Comparison of ENCODE assay signal across 22 cellular contexts in the genomic region with DNA sequence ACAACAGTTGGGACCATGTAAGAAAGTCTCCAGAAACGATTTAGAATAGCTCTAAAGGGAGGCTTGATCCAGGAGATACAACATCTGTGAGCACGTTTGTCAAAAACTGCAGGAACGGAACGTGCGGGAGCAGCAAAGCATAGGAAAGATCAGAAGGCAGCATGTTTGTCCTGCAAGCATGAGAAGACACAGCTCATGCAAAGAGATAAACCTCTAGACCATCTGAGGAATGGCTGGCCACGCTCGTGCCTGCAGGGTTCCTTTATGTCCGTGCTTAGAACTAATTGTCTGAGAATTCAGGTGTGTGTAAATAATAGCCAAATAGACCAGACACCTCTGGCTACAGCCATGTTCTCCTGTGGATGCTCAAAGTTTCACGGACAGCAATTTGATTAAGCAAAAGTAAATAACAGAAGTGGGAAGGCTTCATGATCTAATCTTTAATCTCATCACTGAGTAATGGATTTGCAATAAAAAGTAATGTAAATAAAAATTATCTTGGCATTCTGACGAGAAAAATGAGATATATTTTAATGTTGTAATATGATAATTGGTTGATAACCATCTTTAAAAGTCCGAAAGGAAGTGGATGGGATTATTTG.
DNase-seq lines count a peak whose midpoint lies in the region; ATAC-seq and TF ChIP-seq lines count a peak whose summit lies in the region.
"Had no signal": no experiment of that assay in that cellular context is flagged by ENCODE, and none has a peak within 500 bp of the region (broad histone marks: within the 10 kb centered on the region; RNA-seq: fewer than 3 reads in every experiment).

No MANE protein-coding gene starts in this region.

- ATAC-seq in HG02973 (IDR thresholded peaks at IDR 0.05; ENCODE audit: unreplicated experiment) = no peak
- ATAC-seq: GM12878, HepG2, K562 had no signal

- H3K4me2 ChIP-seq in SK-N-SH (no peak overlapping the region), trophoblast cell (ENCODE audit: low read length) (no peak overlapping the region)

- H4K8ac ChIP-seq in trophoblast cell (ENCODE audit: low read depth, low read length) = no peak overlapping the region

- no peaks in the 10 kb centered on the region for H3K9me3 ChIP-seq in SK-N-SH
- no peaks in the 10 kb centered on the region for H3K9me3 ChIP-seq in trophoblast cell (ENCODE audit: insufficient read depth, low read depth, low read length)
- H3K9me3 ChIP-seq: Peyer's patch had no signal

- H3K27me3 ChIP-seq in SK-N-SH (ENCODE audit: insufficient read depth) (no peaks in the 10 kb centered on the region), trophoblast cell (ENCODE audit: insufficient read depth, low read length) (no peaks in the 10 kb centered on the region)
- H3K27me3 ChIP-seq: Peyer's patch had no signal

- H2AFZ ChIP-seq in SK-N-SH (ENCODE audit: low read depth) (no peak overlapping the region), trophoblast cell (ENCODE audit: insufficient read depth, low read length, poor library complexity) (no peak overlapping the region)

- no peak overlapping the region for H2BK5ac ChIP-seq in trophoblast cell (ENCODE audit: low read depth, low read length, poor library complexity)

- no peak overlapping the region for H3K4me3 ChIP-seq in LNCaP clone FGC (ENCODE audit: low read depth, low read length)
- H3K4me3 ChIP-seq in SK-N-SH (ENCODE audit: low read depth in 2 of 2, low read length in 1 of 2) = no peak overlapping the region; a peak in 1 of 4 replicates
- no peak overlapping the region for H3K4me3 ChIP-seq in trophoblast cell (ENCODE audit: low read depth, low read length)
- H3K4me3 ChIP-seq: GM12878, K562, Peyer's patch had no signal

- H3K14ac ChIP-seq in trophoblast cell (ENCODE audit: low read length) = no peak overlapping the region

- H3K27ac ChIP-seq in SK-N-SH (ENCODE audit: low read depth in 2 of 2, low read length in 1 of 2) = no peak overlapping the region
- H3K27ac ChIP-seq in trophoblast cell (ENCODE audit: low read depth, low read length) = no peak overlapping the region
- H3K27ac ChIP-seq: C4-2B, Peyer's patch had no signal

- H3K9ac ChIP-seq in SK-N-SH (no peak overlapping the region), trophoblast cell (ENCODE audit: low read length) (no peak overlapping the region)

- H3K79me1 ChIP-seq in trophoblast cell (ENCODE audit: low read length) = no peaks in the 10 kb centered on the region

- no peak overlapping the region for H3K23ac ChIP-seq in trophoblast cell (ENCODE audit: low read length)

- H3K18ac ChIP-seq in trophoblast cell (ENCODE audit: low read length) = no peak overlapping the region

- TF ChIP-seq EP300 in SK-N-SH (IDR thresholded peaks at IDR 0.05; ENCODE audit: borderline replicate concordance in 1 of 2, low read depth in 1 of 2, low read length in 1 of 2) = no peak; a peak in 1 of 4 replicates

- H3K4me1 ChIP-seq in SK-N-SH (ENCODE audit: control insufficient read depth in 1 of 2, insufficient read depth in 2 of 2, low read depth in 1 of 2, low read length in 1 of 2) (peaks cover 0 to 4% of the 10 kb centered on the region in 2 experiments; a peak in 2 of 4 replicates), trophoblast cell (ENCODE audit: control insufficient read depth in 1 of 2, insufficient read depth in 2 of 2, low read length in 2 of 2) (no peaks in the 10 kb centered on the region)
- H3K4me1 ChIP-seq: Peyer's patch had no signal

- no peaks in the 10 kb centered on the region for H3K79me2 ChIP-seq in SK-N-SH (ENCODE audit: insufficient read depth)
- no peaks in the 10 kb centered on the region for H3K79me2 ChIP-seq in trophoblast cell (ENCODE audit: control insufficient read depth, insufficient read depth, low read length, poor library complexity)

- WGBS in SK-N-SH (ENCODE audit: low lambda C conversion rate) = 2% methylated on average over 11 of the region's 11 CpGs
- WGBS in trophoblast cell (ENCODE audit: extremely low coverage, insufficient coverage, insufficient read length) = 100% methylated on average over 1 of the region's 11 CpGs

- POLR2A ChIA-PET in SK-N-SH (lab: Yijun Ruan, JAX) = no interaction called here

- peak; percentile 54 for DNase-seq in LNCaP clone FGC (ENCODE audit: low read depth)
- peak; percentile 86 for DNase-seq in NCI-H69 (lab: John Stamatoyannopoulos, UW)
- DNase-seq in SK-N-SH = no peak
- peak; percentile 48 to 52 for DNase-seq in trophoblast cell
- no peak for DNase-seq in NCI-H2107 (lab: John Stamatoyannopoulos, UW)
- DNase-seq in stimulated activated CD4-positive, alpha-beta T cell treated with anti-CD3 and anti-CD28 coated beads, Interleukin-2, amount 100 ng/mL, for 24 hours = no peak
- DNase-seq: ACHN; CD8-positive, alpha-beta memory T cell; DMS79 treated with DMSO at 0.1 percent for 48 hours; H7; MM.1S; NCI-H1048; NCI-H1417 treated with DMSO at 0.1 percent for 48 hours; NCI-H2029; NCI-H526 treated with DMSO at 0.1 percent for 48 hours; NK-92 treated with Interleukin-12 subunit alpha and Interleukin-12 subunit beta, amount 100 ng/mL, for 24 hours; Peyer's patch had no signal

- no peak overlapping the region for H4K91ac ChIP-seq in trophoblast cell (ENCODE audit: low read depth, low read length)

- H3K9me2 ChIP-seq in SK-N-SH = no peaks in the 10 kb centered on the region

- no peaks in the 10 kb centered on the region for H4K20me1 ChIP-seq in SK-N-SH (ENCODE audit: insufficient read depth)

- TF ChIP-seq RAD21 in SK-N-SH (IDR thresholded peaks at IDR 0.05; ENCODE audit: low read length) = no peak

- H3K4ac ChIP-seq in trophoblast cell (ENCODE audit: low read depth, low read length) = no peak overlapping the region

- no peak overlapping the region for H4K12ac ChIP-seq in trophoblast cell (ENCODE audit: low read depth, low read length)

- H2AK5ac ChIP-seq in trophoblast cell (ENCODE audit: low read length) = no peak overlapping the region

- CTCF ChIA-PET in SK-N-SH (lab: Yijun Ruan, JAX) = interaction anchor here (1.1 kb wide), 1 partner anchor 12 kb away, joined by 3 read pairs; no protein-coding TSS in a partner anchor

- TF ChIP-seq CTCF in LNCaP clone FGC (IDR thresholded peaks at IDR 0.05; ENCODE audit: control insufficient read depth, extremely low read depth, insufficient read depth) (no peak), SK-N-SH (IDR thresholded peaks at IDR 0.05) (no peak)

- H2BK120ac ChIP-seq in trophoblast cell (ENCODE audit: insufficient read depth, low read length, poor library complexity) = no peak overlapping the region

- H3K36me3 ChIP-seq in SK-N-SH (replicated peaks in 1 of 2; ENCODE audit: control insufficient read depth in 1 of 2, insufficient read depth in 2 of 2, low read length in 1 of 2) (no peaks in the 10 kb centered on the region), trophoblast cell (ENCODE audit: control insufficient read depth in 1 of 2, insufficient read depth in 2 of 2, low read length in 2 of 2) (no peaks in the 10 kb centered on the region)
- H3K36me3 ChIP-seq: Peyer's patch had no signal

- H2BK12ac ChIP-seq in trophoblast cell (ENCODE audit: low read length) = no peak overlapping the region

- no peaks in the 10 kb centered on the region for H3F3A ChIP-seq in SK-N-SH (replicated peaks; ENCODE audit: insufficient read depth)

TF ChIP-seq in SK-N-SH, 30 proteins besides CTCF, POLR2A, EP300 and RAD21:
- peak; percentile 69 for TF ChIP-seq GATA2 (CRISPR knock-in tag; IDR thresholded peaks at IDR 0.05)
- no peak for TF ChIP-seq MEF2A (IDR thresholded peaks at IDR 0.05; ENCODE audit: borderline replicate concordance, low read depth)
- no peak for TF ChIP-seq EZH2phosphoT487 (IDR thresholded peaks at IDR 0.05; ENCODE audit: borderline replicate concordance, low read depth)
- no peak for TF ChIP-seq MXI1 (IDR thresholded peaks at IDR 0.05; ENCODE audit: low read depth, low read length)
- TF ChIP-seq SIN3A (IDR thresholded peaks at IDR 0.05; ENCODE audit: borderline replicate concordance, low read depth, low read length) = no peak
- no peak for TF ChIP-seq FOXJ3 (CRISPR knock-in tag; IDR thresholded peaks at IDR 0.05)
- no peak for TF ChIP-seq FOXM1 (IDR thresholded peaks at IDR 0.05; ENCODE audit: low read depth)

Comparison
In these comparisons a context has a peak if more than half of its experiments do, and no peak if none do; other contexts are left out.
1. DNase-seq: peak in LNCaP clone FGC (single experiment), NCI-H69 (single experiment) and trophoblast cell (2 of 2); none in SK-N-SH (single experiment), NCI-H2107 (single experiment) and stimulated activated CD4-positive, alpha-beta T cell treated with anti-CD3 and anti-CD28 coated beads, Interleukin-2, amount 100 ng/mL, for 24 hours (0 of 2).